18 cellular contexts compared by ENCODE assay signal in the genomic region with DNA sequence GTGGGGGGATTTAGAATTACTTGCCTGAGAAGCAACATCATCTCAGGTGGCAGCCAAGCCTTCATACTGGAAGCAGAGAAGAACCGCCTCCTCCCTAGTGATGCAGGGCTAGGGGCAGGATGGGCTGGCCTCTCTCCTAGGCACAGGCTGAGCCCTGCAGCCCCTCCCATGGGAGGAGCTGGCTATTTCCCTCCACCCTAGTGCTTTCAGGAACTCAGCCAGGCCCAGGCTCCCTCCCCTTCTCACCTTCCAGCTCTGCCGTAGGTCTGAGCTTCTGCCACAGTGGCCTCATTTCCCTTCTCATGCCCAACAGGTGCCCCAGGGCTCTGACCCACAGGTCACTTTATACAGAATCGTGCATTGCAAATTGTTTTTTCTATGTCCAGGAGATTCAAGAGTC. TPM values are rescaled to one million over a fixed set of nuclear protein-coding genes. Genes with fewer than 3 reads are reported as not detected.
A peak's percentile ranks its signal among the peaks of the same experiment; 100 is the strongest.
DNase-seq lines count a peak whose midpoint lies in the region; ATAC-seq and TF ChIP-seq lines count a peak whose summit lies in the region.
"Had no signal": no experiment of that assay in that cellular context is flagged by ENCODE, and none has a peak within 500 bp of the region (broad histone marks: within the 10 kb centered on the region; RNA-seq: fewer than 3 reads in every experiment).

No MANE protein-coding gene starts in this region.

- no peaks in the 10 kb centered on the region for H3K36me3 Mint-ChIP-seq in activated naive CD4-positive, alpha-beta T cell treated with anti-CD3 and anti-CD28 coated beads, Interleukin-2, amount 10 ng/mL, durations not matched to agents 7 days and 5 days
- peaks cover 4% of the 10 kb centered on the region; the same call in 1 of the 2 replicates for H3K36me3 Mint-ChIP-seq in WTC11

- no peak overlapping the region for H4K12ac ChIP-seq in trophoblast cell (ENCODE audit: low read depth, low read length)

- no CpG with 5 or more reads among the region's 3 CpGs for WGBS in trophoblast cell (ENCODE audit: extremely low coverage, insufficient coverage, insufficient read length)

- H3K9me3 Mint-ChIP-seq in activated naive CD4-positive, alpha-beta T cell treated with anti-CD3 and anti-CD28 coated beads, Interleukin-2, amount 10 ng/mL, durations not matched to agents 7 days and 5 days = no peaks in the 10 kb centered on the region
- H3K9me3 Mint-ChIP-seq in WTC11 = peaks cover 6% of the 10 kb centered on the region
- H3K9me3 Mint-ChIP-seq: activated B cell treated with CpG ODN at 0.5 μM for 24 hours had no signal

- no peaks in the 10 kb centered on the region for H4K20me1 ChIP-seq in MM.1S (ENCODE audit: insufficient read depth, low read length)

- no peak overlapping the region for H3K27ac ChIP-seq in MM.1S (ENCODE audit: low read length)
- no peak overlapping the region for H3K27ac ChIP-seq in trophoblast cell (ENCODE audit: low read depth, low read length)
- H3K27ac ChIP-seq: upper lobe of left lung had no signal

- H3K4me3 ChIP-seq in MM.1S (ENCODE audit: low read length) (no peak overlapping the region), trophoblast cell (ENCODE audit: low read depth, low read length) (no peak overlapping the region)
- H3K4me3 ChIP-seq: upper lobe of left lung had no signal

- no peak overlapping the region for H2BK120ac ChIP-seq in trophoblast cell (ENCODE audit: insufficient read depth, low read length, poor library complexity)

- no peak overlapping the region for H2AK5ac ChIP-seq in trophoblast cell (ENCODE audit: low read length)

- H2BK12ac ChIP-seq in trophoblast cell (ENCODE audit: low read length) = no peak overlapping the region

- DNase-seq in activated naive CD4-positive, alpha-beta T cell treated with anti-CD3 and anti-CD28 coated beads, Interleukin-2, amount 10 ng/mL, durations not matched to agents 7 days and 5 days = peak; percentile 24
- DNase-seq in activated naive CD4-positive, alpha-beta T cell treated with Interleukin-2 at 50 U/mL for 16 hours = no peak
- DNase-seq in MM.1S = peak; percentile 31
- peak; percentile 55 for DNase-seq in WTC11 (ENCODE audit: low spot score)
- peak; percentile 39 to 46 for DNase-seq in trophoblast cell
- no peak for DNase-seq in activated CD8-positive, alpha-beta memory T cell treated with anti-CD3 and anti-CD28 coated beads, Interleukin-2, amount 50 U/mL, for 4 hours
- DNase-seq in DMS53 (lab: John Stamatoyannopoulos, UW) = no peak
- DNase-seq: activated B cell treated with CpG ODN at 0.5 μM for 24 hours; activated T-cell treated with anti-CD3 and anti-CD28 coated beads for 4 hours; amygdala; DMS153; NCI-H1048; NK-92 treated with Interleukin-12 subunit alpha and Interleukin-12 subunit beta, amount 100 ng/mL, for 24 hours had no signal

- CTCF ChIA-PET in activated naive CD4-positive, alpha-beta T cell treated with anti-CD3 and anti-CD28 coated beads, Interleukin-2, amount 10 ng/mL, durations not matched to agents 7 days and 5 days (lab: Charles Lee) = interaction anchor here (1.2 kb wide), 1 partner anchor 29 kb away, joined by 4 read pairs; no protein-coding TSS in a partner anchor
- CTCF ChIA-PET in WTC11 (lab: Charles Lee) = interaction anchor here (0.7 to 3.4 kb wide), 4 partner anchors 27 to 1127 kb away, joined by 4 to 18 read pairs (median 4); no protein-coding TSS in a partner anchor

- no peak overlapping the region for H4K91ac ChIP-seq in trophoblast cell (ENCODE audit: low read depth, low read length)

- H3K9me3 ChIP-seq in MM.1S (replicated peaks; ENCODE audit: insufficient read depth, low read length) = no peaks in the 10 kb centered on the region
- peaks cover 3% of the 10 kb centered on the region for H3K9me3 ChIP-seq in trophoblast cell (ENCODE audit: insufficient read depth, low read depth, low read length)
- H3K9me3 ChIP-seq: upper lobe of left lung had no signal

- no peak for TF ChIP-seq CTCF in MM.1S (IDR thresholded peaks at IDR 0.05; ENCODE audit: low read length)
- no peak for TF ChIP-seq CTCF in WTC11 (IDR thresholded peaks at IDR 0.05)

- no peaks in the 10 kb centered on the region for H3F3A ChIP-seq in MM.1S (ENCODE audit: insufficient read depth, low read length)

- H3K4me1 Mint-ChIP-seq in activated naive CD4-positive, alpha-beta T cell treated with anti-CD3 and anti-CD28 coated beads, Interleukin-2, amount 10 ng/mL, durations not matched to agents 7 days and 5 days = no peaks in the 10 kb centered on the region
- 0 out of 2 replicates have a peak, but pooled peaks cover 2% of the 10 kb centered on the region for H3K4me1 Mint-ChIP-seq in WTC11
- H3K4me1 Mint-ChIP-seq: activated B cell treated with CpG ODN at 0.5 μM for 24 hours had no signal

- H3K4ac ChIP-seq in trophoblast cell (ENCODE audit: low read depth, low read length) = no peak overlapping the region

- no peak overlapping the region for H2BK5ac ChIP-seq in trophoblast cell (ENCODE audit: low read depth, low read length, poor library complexity)

- H3K4me2 ChIP-seq in MM.1S (ENCODE audit: low read depth, low read length) (no peak overlapping the region), trophoblast cell (ENCODE audit: low read length) (no peak overlapping the region)

- no peak overlapping the region for H3K27ac Mint-ChIP-seq in activated naive CD4-positive, alpha-beta T cell treated with anti-CD3 and anti-CD28 coated beads, Interleukin-2, amount 10 ng/mL, durations not matched to agents 7 days and 5 days
- no peak overlapping the region for H3K27ac Mint-ChIP-seq in WTC11
- H3K27ac Mint-ChIP-seq: activated B cell treated with CpG ODN at 0.5 μM for 24 hours had no signal

- H3K9me2 ChIP-seq in MM.1S (replicated peaks; ENCODE audit: insufficient read depth, low read length) = no peaks in the 10 kb centered on the region

- H3K23ac ChIP-seq in trophoblast cell (ENCODE audit: low read length) = no peak overlapping the region

- no peaks in the 10 kb centered on the region for H3K36me3 ChIP-seq in MM.1S (replicated peaks; ENCODE audit: insufficient read depth, low read length)
- no peaks in the 10 kb centered on the region for H3K36me3 ChIP-seq in trophoblast cell (ENCODE audit: control insufficient read depth in 1 of 2, insufficient read depth in 2 of 2, low read length in 2 of 2)
- H3K36me3 ChIP-seq: upper lobe of left lung had no signal

- H3K9ac ChIP-seq in MM.1S (ENCODE audit: low read length) (no peak overlapping the region), trophoblast cell (ENCODE audit: low read length) (no peak overlapping the region)

- H3K4me3 Mint-ChIP-seq in activated naive CD4-positive, alpha-beta T cell treated with anti-CD3 and anti-CD28 coated beads, Interleukin-2, amount 10 ng/mL, durations not matched to agents 7 days and 5 days = no peak overlapping the region
- H3K4me3 Mint-ChIP-seq in WTC11 = no peak overlapping the region
- H3K4me3 Mint-ChIP-seq: activated B cell treated with CpG ODN at 0.5 μM for 24 hours had no signal

- POLR2A ChIA-PET in WTC11 (lab: Charles Lee) = interaction anchor here (0.7 kb wide), 1 partner anchor 503 kb away, joined by 4 read pairs; no protein-coding TSS in a partner anchor

- no peak overlapping the region for H3K14ac ChIP-seq in trophoblast cell (ENCODE audit: low read length)

- no peak overlapping the region for H4K8ac ChIP-seq in trophoblast cell (ENCODE audit: low read depth, low read length)

- H3K18ac ChIP-seq in trophoblast cell (ENCODE audit: low read length) = no peak overlapping the region

- peaks cover 7% of the 10 kb centered on the region for H3K27me3 ChIP-seq in MM.1S (replicated peaks; ENCODE audit: insufficient read depth, low read length)
- H3K27me3 ChIP-seq in trophoblast cell (ENCODE audit: insufficient read depth, low read length) = no peaks in the 10 kb centered on the region
- H3K27me3 ChIP-seq: upper lobe of left lung had no signal

- H3K4me1 ChIP-seq in MM.1S (ENCODE audit: low read length) = no peaks in the 10 kb centered on the region
- H3K4me1 ChIP-seq in trophoblast cell (ENCODE audit: control insufficient read depth in 1 of 2, insufficient read depth in 2 of 2, low read length in 2 of 2) = no peaks in the 10 kb centered on the region
- H3K4me1 ChIP-seq: upper lobe of left lung had no signal

- ATAC-seq in WTC11 = peak; percentile 97
- no peak for ATAC-seq in GM19463 (IDR thresholded peaks at IDR 0.05; ENCODE audit: unreplicated experiment)

- no peaks in the 10 kb centered on the region for H3K79me1 ChIP-seq in trophoblast cell (ENCODE audit: low read length)

- H2AFZ ChIP-seq in MM.1S (ENCODE audit: low read length) (no peak overlapping the region), trophoblast cell (ENCODE audit: insufficient read depth, low read length, poor library complexity) (no peak overlapping the region)

- peaks cover 20% of the 10 kb centered on the region for H3K27me3 Mint-ChIP-seq in activated naive CD4-positive, alpha-beta T cell treated with anti-CD3 and anti-CD28 coated beads, Interleukin-2, amount 10 ng/mL, durations not matched to agents 7 days and 5 days
- H3K27me3 Mint-ChIP-seq in WTC11 (ENCODE audit: low read depth) = peaks cover 2% of the 10 kb centered on the region; the same call in 1 of the 2 replicates

- no peaks in the 10 kb centered on the region for H3K79me2 ChIP-seq in MM.1S (ENCODE audit: low read length)
- no peaks in the 10 kb centered on the region for H3K79me2 ChIP-seq in trophoblast cell (ENCODE audit: control insufficient read depth, insufficient read depth, low read length, poor library complexity)

RNA-seq across cellular contexts. Expression of a gene that starts 31.0 kb away (rescaled TPM):
- total RNA-seq in WTC11 (2021) = 37.4 to 45.6 TPM (median 40.2 TPM) in 3 replicates
- 15.2 and 16.5 TPM in 2 replicates for polyA plus RNA-seq in trophoblast cell (2013)

RNA-seq across cellular contexts. Expression of a gene that starts 31.0 kb away (rescaled TPM):
- 7.6 to 12.1 TPM (median 9.2 TPM) in 3 replicates for total RNA-seq in WTC11 (2021)
- 0.05 and 0.06 TPM in 2 replicates for polyA plus RNA-seq in trophoblast cell (2013)
- total RNA-seq: activated B cell treated with CpG ODN at 0.5 μM for 24 hours, pulmonary artery endothelial cell, SK-MEL-5, upper lobe of left lung had no signal
- polyA plus RNA-seq: esophagus had no signal

RNA-seq across cellular contexts. Expression of a gene that starts 52.8 kb away (rescaled TPM):
- 10.3 to 12.0 TPM (median 11.9 TPM) in 3 replicates for total RNA-seq in WTC11 (2021)
- 22.9 and 23.5 TPM in 2 replicates for polyA plus RNA-seq in trophoblast cell (2013)

Comparison
In these comparisons a context has a peak if more than half of its experiments do, and no peak if none do; other contexts are left out.
1. DNase-seq: peak in activated naive CD4-positive, alpha-beta T cell treated with anti-CD3 and anti-CD28 coated beads, Interleukin-2, amount 10 ng/mL, durations not matched to agents 7 days and 5 days (single experiment), MM.1S (single experiment), WTC11 (single experiment) and trophoblast cell (2 of 2); none in activated naive CD4-positive, alpha-beta T cell treated with Interleukin-2 at 50 U/mL for 16 hours (single experiment), activated CD8-positive, alpha-beta memory T cell treated with anti-CD3 and anti-CD28 coated beads, Interleukin-2, amount 50 U/mL, for 4 hours (single experiment) and DMS53 (single experiment).